ENCODE assay signal across 8 cellular contexts in genomic region chr17:57672205-57672632, GRCh38.
DNase-seq lines count a peak whose midpoint lies in the region; TF ChIP-seq lines count a peak whose summit lies in the region.

No MANE protein-coding gene starts in this region.

- WGBS in ovary, 3 donors: 64 to 68% (median 67%) methylated on average over 6 of the region's 6 CpGs
- 20 to 22% methylated on average over 3 to 6 of the region's 6 CpGs for WGBS in esophagus squamous epithelium, 2 donors

- peak overlapping the region; percentile 65 for H3K27ac Mint-ChIP-seq in activated naive CD4-positive, alpha-beta T cell treated with anti-CD3 and anti-CD28 coated beads, Interleukin-2, amount 50 U/mL, for 24 hours
- peak overlapping the region; percentile 58 for H3K27ac Mint-ChIP-seq in type B pancreatic cell

- peaks cover 2% of the 10 kb centered on the region for H3K36me3 Mint-ChIP-seq in activated naive CD4-positive, alpha-beta T cell treated with anti-CD3 and anti-CD28 coated beads, Interleukin-2, amount 50 U/mL, for 24 hours
- peaks cover 20% of the 10 kb centered on the region for H3K36me3 Mint-ChIP-seq in type B pancreatic cell

- no peak for TF ChIP-seq POLR2A in ovary (IDR thresholded peaks at IDR 0.05)
- no peak for TF ChIP-seq POLR2A in esophagus squamous epithelium (IDR thresholded peaks at IDR 0.05)

- H3K36me3 ChIP-seq in ovary: no peaks in the 10 kb centered on the region
- H3K36me3 ChIP-seq in esophagus squamous epithelium: peaks cover 0 to 7% (median 0%) of the 10 kb centered on the region in 3 donors

- no peak for TF ChIP-seq EP300 in ovary (IDR thresholded peaks at IDR 0.05)

- H3K27me3 Mint-ChIP-seq in activated naive CD4-positive, alpha-beta T cell treated with anti-CD3 and anti-CD28 coated beads, Interleukin-2, amount 50 U/mL, for 24 hours: no peaks in the 10 kb centered on the region
- no peaks in the 10 kb centered on the region for H3K27me3 Mint-ChIP-seq in type B pancreatic cell

- H3K27me3 ChIP-seq in ovary: no peaks in the 10 kb centered on the region
- no peaks in the 10 kb centered on the region for H3K27me3 ChIP-seq in esophagus squamous epithelium

- DNase-seq in activated naive CD4-positive, alpha-beta T cell (lab: John Stamatoyannopoulos, UW): no peak
- DNase-seq in UCSD-AML1 (lab: John Stamatoyannopoulos, UW; ENCODE audit: unreplicated experiment) (peak; percentile 49), fibroblast of the conjunctiva (ENCODE audit: low read depth) (peak; percentile 27), type B pancreatic cell (ENCODE audit: extremely low spot score, unreplicated experiment) (peak; percentile 25), iPS-NIHi7 (ENCODE audit: extremely low spot score) (no peak), ovary (no peak), esophagus squamous epithelium (lab: John Stamatoyannopoulos, UW) (no peak)

- no peaks in the 10 kb centered on the region for H3K4me1 ChIP-seq in ovary (ENCODE audit: insufficient read depth)
- peaks cover 5 to 34% (median 16%) of the 10 kb centered on the region in 3 donors for H3K4me1 ChIP-seq in esophagus squamous epithelium

- H3K27ac ChIP-seq in ovary (no peak overlapping the region), esophagus squamous epithelium (peak overlapping the region in 1 of 4 donors; percentile 10)

- H3K4me1 Mint-ChIP-seq in activated naive CD4-positive, alpha-beta T cell treated with anti-CD3 and anti-CD28 coated beads, Interleukin-2, amount 50 U/mL, for 24 hours: peaks cover 30% of the 10 kb centered on the region
- H3K4me1 Mint-ChIP-seq in type B pancreatic cell (ENCODE audit: unreplicated experiment): peaks cover 44% of the 10 kb centered on the region

- H3K4me3 Mint-ChIP-seq in activated naive CD4-positive, alpha-beta T cell treated with anti-CD3 and anti-CD28 coated beads, Interleukin-2, amount 50 U/mL, for 24 hours: no peak overlapping the region
- no peak overlapping the region for H3K4me3 Mint-ChIP-seq in type B pancreatic cell

- H3K4me3 ChIP-seq in ovary (no peak overlapping the region), esophagus squamous epithelium (no peak overlapping the region)

- no peaks in the 10 kb centered on the region for H3K9me3 Mint-ChIP-seq in activated naive CD4-positive, alpha-beta T cell treated with anti-CD3 and anti-CD28 coated beads, Interleukin-2, amount 50 U/mL, for 24 hours
- H3K9me3 Mint-ChIP-seq in type B pancreatic cell: no peaks in the 10 kb centered on the region

- intact Hi-C loops in ovary (cut with DNase I) (loop anchor here in 3 of 4 donors (5.0 to 10.0 kb wide), 4 partner anchors 75 to 430 kb away; partner anchors contain the start of gene MSI2 (in 1 of the 3)), esophagus squamous epithelium (cut with DNase I) (no loop called here)

- TF ChIP-seq CTCF in type B pancreatic cell (conservative IDR thresholded peaks at IDR 0.05) (peak; percentile 10), ovary (IDR thresholded peaks at IDR 0.05) (no peak), esophagus squamous epithelium (IDR thresholded peaks at IDR 0.05) (no peak)

- no peaks in the 10 kb centered on the region for H3K9me3 ChIP-seq in ovary
- H3K9me3 ChIP-seq in esophagus squamous epithelium: no peaks in the 10 kb centered on the region

Comparison
In these comparisons a context has a peak if more than half of its experiments do, and no peak if none do; other contexts are left out.
1. DNase-seq: peak in UCSD-AML1 (single experiment), fibroblast of the conjunctiva (single experiment) and type B pancreatic cell (single experiment); none in activated naive CD4-positive, alpha-beta T cell (0 of 4), iPS-NIHi7 (single experiment), ovary (0 of 5) and esophagus squamous epithelium (single experiment).